In genomic region chr12:34352098-34352497, GRCh38 we compare ENCODE assay signal across 7 cellular contexts.
"Had no signal": no experiment of that assay in that cellular context is flagged by ENCODE, and none has a peak within 500 bp of the region (broad histone marks: within the 10 kb centered on the region; RNA-seq: fewer than 3 reads in every experiment).

No MANE protein-coding gene starts in this region.

- DNase-seq: H9, HCEC 1CT, IMR-90, Karpas-422, KBM-7 had no signal

- ATAC-seq: GM23338 had no signal

- H3K9ac ChIP-seq: KMS-11 had no signal

- H3K4me3 ChIP-seq: GM23338 had no signal
